9 cellular contexts compared by ENCODE assay signal in the genomic region with DNA sequence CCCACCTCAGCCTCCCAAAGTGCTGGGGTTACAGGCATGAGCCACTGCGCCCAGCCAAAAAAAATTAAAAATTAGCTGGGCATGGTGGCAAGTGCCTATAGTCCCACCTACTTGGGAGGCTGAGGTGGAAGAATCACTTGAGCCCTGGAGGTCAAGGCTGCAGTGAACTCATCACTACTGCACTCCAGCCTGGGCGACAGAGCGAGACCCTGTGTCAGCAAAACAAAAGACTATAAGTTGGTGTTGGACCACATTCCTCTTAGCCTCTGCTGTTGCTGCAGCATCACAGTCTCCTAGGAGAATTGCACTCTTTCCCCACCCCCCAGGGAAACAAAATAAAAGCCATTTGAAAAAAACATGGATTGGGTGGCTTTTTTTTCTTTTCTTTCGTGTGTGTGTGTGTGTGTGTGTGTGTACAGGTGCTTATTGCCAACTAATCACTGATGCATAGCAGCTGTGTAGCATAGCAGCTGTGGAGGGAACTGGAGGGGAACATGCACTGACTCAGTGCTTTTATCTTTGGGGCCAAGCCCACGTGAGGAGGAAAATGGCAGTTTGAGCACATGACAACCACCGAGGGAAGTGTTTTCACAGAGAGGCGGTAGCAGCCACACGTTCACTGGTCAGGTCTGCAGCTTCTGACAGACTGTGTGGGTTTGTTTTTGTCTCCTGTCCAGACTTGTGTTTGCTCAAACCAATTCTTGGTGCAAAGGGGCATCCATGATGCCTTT. TPM values are rescaled to one million over a fixed set of nuclear protein-coding genes. Genes with fewer than 3 reads are reported as not detected.
A peak's percentile ranks its signal among the peaks of the same experiment; 100 is the strongest.
DNase-seq lines count a peak whose midpoint lies in the region; ATAC-seq and TF ChIP-seq lines count a peak whose summit lies in the region.
"Had no signal": no experiment of that assay in that cellular context is flagged by ENCODE, and none has a peak within 500 bp of the region (broad histone marks: within the 10 kb centered on the region; RNA-seq: fewer than 3 reads in every experiment).

No MANE protein-coding gene starts in this region.

- no peak overlapping the region for H2BK5ac ChIP-seq in H9 (ENCODE audit: insufficient read length, low read length)

- H3K14ac ChIP-seq in H9 (ENCODE audit: insufficient read depth, low read length): no peak overlapping the region

- no peaks in the 10 kb centered on the region for H3K27me3 Mint-ChIP-seq in naive B cell
- no peaks in the 10 kb centered on the region for H3K27me3 Mint-ChIP-seq in H9 (ENCODE audit: low read depth)

- no peak overlapping the region for H2AK5ac ChIP-seq in H9 (ENCODE audit: insufficient read length, low read length)

- H3K4me1 Mint-ChIP-seq in naive B cell: peaks cover 29 to 81% (median 42%) of the 10 kb centered on the region in 3 donors
- H3K4me1 Mint-ChIP-seq in H9: peaks cover 2% of the 10 kb centered on the region in 2 experiments; a peak in 2 of 4 replicates

- DNase-seq in NCI-H748 (lab: John Stamatoyannopoulos, UW; ENCODE audit: unreplicated experiment) (peak; percentile 83), naive B cell (peak; percentile 38), GOT3 (lab: John Stamatoyannopoulos, UW) (no peak), retina (no peak), superior temporal gyrus (ENCODE audit: extremely low spot score) (no peak), H9 (no peak)

- no peak overlapping the region for H3K4ac ChIP-seq in H9 (ENCODE audit: low read depth, low read length)

- H4K8ac ChIP-seq in H9 (replicated peaks; ENCODE audit: insufficient read length, low read depth, low read length): no peak overlapping the region

- H4K20me1 ChIP-seq in H9 (ENCODE audit: control insufficient read depth, insufficient read depth, insufficient read length): no peaks in the 10 kb centered on the region

- ATAC-seq in GM18873 (IDR thresholded peaks at IDR 0.05; ENCODE audit: low FRiP score, unreplicated experiment): peak; percentile 35
- peak; percentile 34 for ATAC-seq in HG03196 (IDR thresholded peaks at IDR 0.05; ENCODE audit: unreplicated experiment)
- ATAC-seq in naive B cell (ENCODE audit: low read depth in 2 of 2): peak; percentile 73 to 81

- H3K23me2 ChIP-seq in H9 (ENCODE audit: insufficient read length, low read depth, low read length, poor library complexity, severe bottlenecking): no peaks in the 10 kb centered on the region

- peak overlapping the region; percentile 59 to 97 (median 88) for H3K27ac Mint-ChIP-seq in naive B cell
- no peak overlapping the region for H3K27ac Mint-ChIP-seq in H9

- no peaks in the 10 kb centered on the region for H3K4me1 ChIP-seq in H9 (ENCODE audit: insufficient read depth, low read length)

- H3K9ac ChIP-seq in H9 (ENCODE audit: extremely low read depth, insufficient read length, low read length): no peak overlapping the region

- TF ChIP-seq CTCF in H9 (conservative IDR thresholded peaks at IDR 0.05): no peak

- no peak overlapping the region for H4K5ac ChIP-seq in H9 (ENCODE audit: insufficient read length, low read depth, low read length)

- no peak overlapping the region for H3T11ph ChIP-seq in H9 (ENCODE audit: low read length)

- H3K9me3 Mint-ChIP-seq in naive B cell (no peaks in the 10 kb centered on the region), H9 (no peaks in the 10 kb centered on the region)

- no peak overlapping the region for H2BK20ac ChIP-seq in H9 (ENCODE audit: low read depth, low read length, poor library complexity, severe bottlenecking)

- H3K23ac ChIP-seq in H9 (ENCODE audit: insufficient read length, low read depth, low read length): no peak overlapping the region

- H3K79me2 ChIP-seq in H9 (ENCODE audit: insufficient read depth, low read length): no peaks in the 10 kb centered on the region

- no peaks in the 10 kb centered on the region for H3K9me3 ChIP-seq in H9 (ENCODE audit: control insufficient read depth, low read depth, low read length)
- H3K9me3 ChIP-seq: thoracic aorta had no signal

- no peak overlapping the region for H2BK15ac ChIP-seq in H9 (ENCODE audit: low read depth, low read length)

- H3K79me1 ChIP-seq in H9 (ENCODE audit: insufficient read depth, low read depth, low read length, poor library complexity, severe bottlenecking): no peaks in the 10 kb centered on the region

- no peak overlapping the region for H4K91ac ChIP-seq in H9 (ENCODE audit: insufficient read length, low read depth, low read length)

- no peak overlapping the region for H2AFZ ChIP-seq in H9 (ENCODE audit: low read length)

- peak overlapping the region in 6 of 8 donors; percentile 17 to 87 (median 72) for H3K4me3 Mint-ChIP-seq in naive B cell
- H3K4me3 Mint-ChIP-seq in H9: no peak overlapping the region

- H3K18ac ChIP-seq in H9 (ENCODE audit: insufficient read length, low read depth, low read length): no peak overlapping the region

- no CpG with 5 or more reads among the region's 8 CpGs for WGBS in H9 (ENCODE audit: extremely low coverage, insufficient read length, low lambda C conversion rate)

- no peaks in the 10 kb centered on the region for H3K36me3 Mint-ChIP-seq in naive B cell
- no peaks in the 10 kb centered on the region for H3K36me3 Mint-ChIP-seq in H9 (ENCODE audit: insufficient read depth in 1 of 3, low read depth in 3 of 3)

- H3K4me2 ChIP-seq in H9 (ENCODE audit: insufficient read depth, insufficient read length, low read length): no peak overlapping the region

- no peak overlapping the region for H3K27ac ChIP-seq in H9 (ENCODE audit: insufficient read length, low read depth, low read length)
- H3K27ac ChIP-seq: thoracic aorta had no signal

- no peak overlapping the region for H2BK120ac ChIP-seq in H9 (ENCODE audit: low read depth, low read length, poor library complexity, severe bottlenecking)

- no peak overlapping the region for H3K56ac ChIP-seq in H9 (ENCODE audit: insufficient read length, low read depth, low read length)

- H3K27me3 ChIP-seq in H9 (ENCODE audit: insufficient read depth, low read length): no peaks in the 10 kb centered on the region

- H2BK12ac ChIP-seq in H9 (ENCODE audit: insufficient read length, low read depth, low read length): no peak overlapping the region

RNA-seq across cellular contexts. Expression of a gene that starts 27.5 kb away (rescaled TPM):
- polyA plus RNA-seq in naive B cell (ENCODE audit: low read depth in 6 of 6): 10 to 100 TPM; 12.1 to 21.8 (median 17.8) TPM
- 5.2 and 5.4 TPM in 2 replicates for total RNA-seq in H9 (2021)

RNA-seq across cellular contexts. Expression of a gene that starts 32.9 kb away (rescaled TPM):
- polyA plus RNA-seq in naive B cell (ENCODE audit: low read depth in 6 of 6): 1 to 10 TPM in 4 of 6 donors, under 1 TPM in 1, not detected in 1; 0.49 to 3.0 (median 2.2) TPM
- 7.5 and 8.0 TPM in 2 replicates for total RNA-seq in H9 (2021)

Comparison
In these comparisons a context has a peak if more than half of its experiments do, and no peak if none do; other contexts are left out.
1. DNase-seq: peak in NCI-H748 (single experiment) and naive B cell (single experiment); none in GOT3 (single experiment), retina (single experiment), superior temporal gyrus (single experiment) and H9 (single experiment).
2. H3K27ac Mint-ChIP-seq: peak in naive B cell (6 of 6); none in H9 (0 of 3).
3. H3K4me3 Mint-ChIP-seq: peak in naive B cell (6 of 8); none in H9 (0 of 2).
4. Peak in every context shown above with its lines, with median percentiles within 50 percentile points of each other: ATAC-seq.